ENCODE assay signal across 8 cellular contexts in the genomic region with DNA sequence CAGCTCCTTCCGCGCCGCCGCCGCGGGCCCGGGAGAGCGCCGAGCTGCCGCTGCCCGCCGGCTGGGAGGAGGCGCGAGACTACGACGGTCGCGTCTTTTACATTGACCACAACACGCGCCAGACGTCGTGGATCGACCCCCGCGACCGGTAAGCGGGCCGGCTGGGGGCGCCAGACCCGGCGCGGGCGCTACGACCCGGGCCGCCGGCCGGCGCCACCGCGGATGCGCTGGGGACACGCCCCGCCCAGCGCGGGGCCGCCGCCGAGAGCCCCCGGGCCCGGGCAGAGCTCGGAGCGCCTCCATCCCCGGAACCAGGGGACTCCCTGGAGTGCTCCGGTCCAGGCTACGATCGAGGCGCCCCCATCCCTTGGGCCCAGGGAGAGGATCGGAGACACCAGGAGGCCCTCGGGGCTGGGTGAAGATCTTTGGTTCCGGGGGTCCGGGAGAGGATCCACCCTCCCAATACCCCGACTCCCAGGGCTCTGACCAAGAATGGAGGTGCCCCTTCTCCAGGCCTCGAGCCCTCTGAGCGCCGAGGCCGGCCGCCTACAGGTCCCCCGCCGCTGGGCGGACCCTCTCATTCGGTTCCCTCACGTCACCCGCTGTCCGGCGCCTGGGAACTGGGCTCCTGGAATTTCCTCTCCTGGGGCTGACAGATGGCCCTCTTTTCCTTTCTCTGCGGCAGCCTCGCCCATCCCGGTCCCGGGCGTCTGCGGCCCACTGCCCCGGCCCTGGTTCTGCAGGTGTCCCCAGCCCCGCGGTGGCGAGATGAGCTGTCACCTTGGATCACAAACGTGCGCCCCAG. TPM values are rescaled to one million over a fixed set of nuclear protein-coding genes. Genes with fewer than 3 reads are reported as not detected.
A peak's percentile ranks its signal among the peaks of the same experiment; 100 is the strongest.
DNase-seq lines count a peak whose midpoint lies in the region; ATAC-seq and TF ChIP-seq lines count a peak whose summit lies in the region.

No MANE protein-coding gene starts in this region.

- peak overlapping the region; percentile 72 for H3K27ac Mint-ChIP-seq in activated naive CD8-positive, alpha-beta T cell

- in situ Hi-C loops in gastrocnemius medialis (cut with MboI; ENCODE audit: low sequenced_read_pairs in 4 of 4): no loop called here

- H3K4me1 ChIP-seq in iPS DF 6.9 (ENCODE audit: control insufficient read depth, insufficient read depth, low read length): 0 out of 2 replicates have a peak, but pooled peaks cover 2% of the 10 kb centered on the region
- peaks cover 0 to 3% of the 10 kb centered on the region in 2 donors for H3K4me1 ChIP-seq in gastrocnemius medialis

- no peak for TF ChIP-seq CTCF in gastrocnemius medialis (IDR thresholded peaks at IDR 0.05 in 4 of 5, conservative IDR thresholded peaks at IDR 0.05 in 1 of 5)

- H3K9me3 ChIP-seq in iPS DF 6.9 (ENCODE audit: control insufficient read depth, insufficient read depth, low read length) (no peaks in the 10 kb centered on the region), gastrocnemius medialis (no peaks in the 10 kb centered on the region)

- H3K27ac ChIP-seq in iPS DF 6.9 (ENCODE audit: low read length) (no peak overlapping the region), gastrocnemius medialis (peak overlapping the region; percentile 76 to 77 (median 76))

- H3K9me3 Mint-ChIP-seq in activated naive CD8-positive, alpha-beta T cell (ENCODE audit: low read depth): no peaks in the 10 kb centered on the region

- no peaks in the 10 kb centered on the region for H3K36me3 Mint-ChIP-seq in activated naive CD8-positive, alpha-beta T cell

- no peaks in the 10 kb centered on the region for H3K27me3 Mint-ChIP-seq in activated naive CD8-positive, alpha-beta T cell

- no CpG with 5 or more reads among the region's 88 CpGs for WGBS in iPS DF 6.9 (ENCODE audit: insufficient coverage, insufficient read length)

- peak overlapping the region; percentile 84 for H3K4me3 Mint-ChIP-seq in activated naive CD8-positive, alpha-beta T cell

- peaks cover 31% of the 10 kb centered on the region for H3K4me1 Mint-ChIP-seq in activated naive CD8-positive, alpha-beta T cell (ENCODE audit: low read depth)

- peak; percentile 23 for ATAC-seq in HG03439 (IDR thresholded peaks at IDR 0.05; ENCODE audit: unreplicated experiment)
- peak; percentile 17 to 23 for ATAC-seq in gastrocnemius medialis

- intact Hi-C loops in gastrocnemius medialis (cut with DNase I; ENCODE audit: low total_unique reads): loop anchor here (5.0 to 10.0 kb wide), 2 partner anchors 36 to 1509 kb away; no protein-coding TSS in a partner anchor

- TF ChIP-seq POLR2A in gastrocnemius medialis (IDR thresholded peaks at IDR 0.05): peak in 1 of 2 donors; percentile 31

- DNase-seq in DMS53 (lab: John Stamatoyannopoulos, UW) (peak; percentile 34), DMS53 treated with DMSO at 0.1 percent for 48 hours (lab: John Stamatoyannopoulos, UW; ENCODE audit: unreplicated experiment) (no peak), iPS DF 6.9 (ENCODE audit: low read depth, low spot score) (no peak), gastrocnemius medialis (peak in 1 of 2 donors; percentile 20), SIG-M5 (lab: John Stamatoyannopoulos, UW) (no peak), DMS79 treated with DMSO at 0.1 percent for 48 hours (lab: John Stamatoyannopoulos, UW) (no peak)

- H3K4me3 ChIP-seq in iPS DF 6.9 (ENCODE audit: low read length) (peak overlapping the region; percentile 82; the same call in 1 of the 2 replicates), gastrocnemius medialis (peak overlapping the region; percentile 51 to 58 (median 55))

- H3K36me3 ChIP-seq in iPS DF 6.9 (ENCODE audit: control insufficient read depth, insufficient read depth, low read length) (no peaks in the 10 kb centered on the region), gastrocnemius medialis (no peaks in the 10 kb centered on the region)

- no peaks in the 10 kb centered on the region for H3K27me3 ChIP-seq in iPS DF 6.9 (ENCODE audit: control insufficient read depth, insufficient read depth, low read length)
- no peaks in the 10 kb centered on the region for H3K27me3 ChIP-seq in gastrocnemius medialis

RNA-seq across cellular contexts. Expression of gene CLDN34, which starts 48.8 kb away (rescaled TPM):
- total RNA-seq in gastrocnemius medialis: not detected
